Comparison of ENCODE assay signal across 15 cellular contexts in genomic region chr3:183318846-183319770, GRCh38.
DNase-seq lines count a peak whose midpoint lies in the region; ATAC-seq lines count a peak whose summit lies in the region.
"Had no signal": no experiment of that assay in that cellular context is flagged by ENCODE, and none has a peak within 500 bp of the region (broad histone marks: within the 10 kb centered on the region; RNA-seq: fewer than 3 reads in every experiment).

No MANE protein-coding gene starts in this region.

- H2BK12ac ChIP-seq in trophoblast cell (ENCODE audit: low read length): no peak overlapping the region

- H3K79me1 ChIP-seq in trophoblast cell (ENCODE audit: low read length): peaks cover 2% of the 10 kb centered on the region

- H3K9me3 Mint-ChIP-seq in activated naive CD4-positive, alpha-beta T cell treated with anti-CD3 and anti-CD28 coated beads, Interleukin-2, amount 50 U/mL, for 24 hours: no peaks in the 10 kb centered on the region
- no peaks in the 10 kb centered on the region for H3K9me3 Mint-ChIP-seq in activated CD8-positive, alpha-beta T cell treated with anti-CD3 and anti-CD28 coated beads, Interleukin-2, amount 10 ng/mL, durations not matched to agents 7 days and 5 days (ENCODE audit: insufficient read depth)

- H4K12ac ChIP-seq in trophoblast cell (ENCODE audit: low read depth, low read length): no peak overlapping the region

- no peak overlapping the region for H2AK5ac ChIP-seq in trophoblast cell (ENCODE audit: low read length)

- H3K4me3 Mint-ChIP-seq in activated naive CD4-positive, alpha-beta T cell treated with anti-CD3 and anti-CD28 coated beads, Interleukin-2, amount 50 U/mL, for 24 hours: peak overlapping the region; percentile 40
- H3K4me3 Mint-ChIP-seq in activated CD8-positive, alpha-beta T cell treated with anti-CD3 and anti-CD28 coated beads, Interleukin-2, amount 10 ng/mL, durations not matched to agents 7 days and 5 days: no peak overlapping the region

- peak overlapping the region; percentile 7 for H3K27ac Mint-ChIP-seq in activated naive CD4-positive, alpha-beta T cell treated with anti-CD3 and anti-CD28 coated beads, Interleukin-2, amount 50 U/mL, for 24 hours
- H3K27ac Mint-ChIP-seq in activated CD8-positive, alpha-beta T cell treated with anti-CD3 and anti-CD28 coated beads, Interleukin-2, amount 10 ng/mL, durations not matched to agents 7 days and 5 days: peak overlapping the region; percentile 27

- H3K36me3 Mint-ChIP-seq in activated naive CD4-positive, alpha-beta T cell treated with anti-CD3 and anti-CD28 coated beads, Interleukin-2, amount 50 U/mL, for 24 hours: no peaks in the 10 kb centered on the region
- peaks cover 6% of the 10 kb centered on the region for H3K36me3 Mint-ChIP-seq in activated CD8-positive, alpha-beta T cell treated with anti-CD3 and anti-CD28 coated beads, Interleukin-2, amount 10 ng/mL, durations not matched to agents 7 days and 5 days (ENCODE audit: low read depth)

- H3K9me3 ChIP-seq in trophoblast cell (ENCODE audit: insufficient read depth, low read depth, low read length): no peaks in the 10 kb centered on the region
- H3K9me3 ChIP-seq: thoracic aorta had no signal

- no peak for DNase-seq in activated naive CD4-positive, alpha-beta T cell treated with Interleukin-2 at 50 U/mL for 16 hours
- peak; percentile 47 for DNase-seq in HCEC 1CT
- peak; percentile 28 for DNase-seq in activated CD8-positive, alpha-beta T cell treated with anti-CD3 and anti-CD28 coated beads, Interleukin-2, amount 10 ng/mL, durations not matched to agents 7 days and 5 days
- peak; percentile 64 to 86 for DNase-seq in trophoblast cell
- DNase-seq in NCI-H226: no peak
- no peak for DNase-seq in retina
- no peak for DNase-seq in OCI-M1 (lab: John Stamatoyannopoulos, UW)
- DNase-seq: activated effector memory CD4-positive, alpha-beta T cell treated with anti-CD3 and anti-CD28 coated beads, Interleukin-2, amount 50 U/mL, for 16 hours; DMS79; left ventricle myocardium superior; NCI-H1930 had no signal

- H3K9ac ChIP-seq in trophoblast cell (ENCODE audit: low read length): no peak overlapping the region

- no peaks in the 10 kb centered on the region for H3K27me3 Mint-ChIP-seq in activated naive CD4-positive, alpha-beta T cell treated with anti-CD3 and anti-CD28 coated beads, Interleukin-2, amount 50 U/mL, for 24 hours
- no peaks in the 10 kb centered on the region for H3K27me3 Mint-ChIP-seq in activated CD8-positive, alpha-beta T cell treated with anti-CD3 and anti-CD28 coated beads, Interleukin-2, amount 10 ng/mL, durations not matched to agents 7 days and 5 days (ENCODE audit: low read depth)

- H3K27me3 ChIP-seq in trophoblast cell (ENCODE audit: insufficient read depth, low read length): no peaks in the 10 kb centered on the region

- H3K18ac ChIP-seq in trophoblast cell (ENCODE audit: low read length): no peak overlapping the region

- peaks cover 4 to 7% of the 10 kb centered on the region in 2 experiments for H3K4me1 ChIP-seq in trophoblast cell (ENCODE audit: control insufficient read depth in 1 of 2, insufficient read depth in 2 of 2, low read length in 2 of 2)

- no peak overlapping the region for H4K8ac ChIP-seq in trophoblast cell (ENCODE audit: low read depth, low read length)

- H3K4me1 Mint-ChIP-seq in activated naive CD4-positive, alpha-beta T cell treated with anti-CD3 and anti-CD28 coated beads, Interleukin-2, amount 50 U/mL, for 24 hours: peaks cover 24% of the 10 kb centered on the region
- peaks cover 19% of the 10 kb centered on the region for H3K4me1 Mint-ChIP-seq in activated CD8-positive, alpha-beta T cell treated with anti-CD3 and anti-CD28 coated beads, Interleukin-2, amount 10 ng/mL, durations not matched to agents 7 days and 5 days (ENCODE audit: low read depth)

- no peak overlapping the region for H3K4me2 ChIP-seq in trophoblast cell (ENCODE audit: low read length)

- H3K79me2 ChIP-seq in trophoblast cell (ENCODE audit: control insufficient read depth, insufficient read depth, low read length, poor library complexity): no peaks in the 10 kb centered on the region

- POLR2A ChIA-PET in activated CD8-positive, alpha-beta T cell treated with anti-CD3 and anti-CD28 coated beads, Interleukin-2, amount 10 ng/mL, durations not matched to agents 7 days and 5 days (lab: Charles Lee): interaction anchor here (0.9 kb wide), 1 partner anchor 54 kb away, joined by 3 read pairs; no protein-coding TSS in a partner anchor

- H3K4ac ChIP-seq in trophoblast cell (ENCODE audit: low read depth, low read length): no peak overlapping the region

- H3K36me3 ChIP-seq in trophoblast cell (ENCODE audit: control insufficient read depth in 1 of 2, insufficient read depth in 2 of 2, low read length in 2 of 2): no peaks in the 10 kb centered on the region
- H3K36me3 ChIP-seq: thoracic aorta had no signal

- ATAC-seq in activated CD8-positive, alpha-beta T cell treated with anti-CD3 and anti-CD28 coated beads, Interleukin-2, amount 10 ng/mL, durations not matched to agents 7 days and 5 days: peak; percentile 60
- ATAC-seq: left ventricle myocardium superior, Right ventricle myocardium inferior had no signal

- no peak overlapping the region for H3K23ac ChIP-seq in trophoblast cell (ENCODE audit: low read length)

- no peak overlapping the region for H3K27ac ChIP-seq in trophoblast cell (ENCODE audit: low read depth, low read length)
- H3K27ac ChIP-seq: thoracic aorta, VCaP had no signal

- no peak overlapping the region for H4K91ac ChIP-seq in trophoblast cell (ENCODE audit: low read depth, low read length)

- H3K14ac ChIP-seq in trophoblast cell (ENCODE audit: low read length): no peak overlapping the region

- H2BK5ac ChIP-seq in trophoblast cell (ENCODE audit: low read depth, low read length, poor library complexity): no peak overlapping the region

- WGBS in trophoblast cell (ENCODE audit: extremely low coverage, insufficient coverage, insufficient read length): no CpG with 5 or more reads among the region's 5 CpGs

- H2AFZ ChIP-seq in trophoblast cell (ENCODE audit: insufficient read depth, low read length, poor library complexity): no peak overlapping the region

- CTCF ChIA-PET in activated CD8-positive, alpha-beta T cell treated with anti-CD3 and anti-CD28 coated beads, Interleukin-2, amount 10 ng/mL, durations not matched to agents 7 days and 5 days (lab: Charles Lee): interaction anchor here (1.0 to 2.1 kb wide), 5 partner anchors 17 to 565 kb away, joined by 3 to 6 read pairs (median 3); partner anchors contain the start of gene PARL

- H3K4me3 ChIP-seq in trophoblast cell (ENCODE audit: low read depth, low read length): no peak overlapping the region
- H3K4me3 ChIP-seq: thoracic aorta had no signal

- H2BK120ac ChIP-seq in trophoblast cell (ENCODE audit: insufficient read depth, low read length, poor library complexity): no peak overlapping the region

Comparison
In these comparisons a context has a peak if more than half of its experiments do, and no peak if none do; other contexts are left out.
1. DNase-seq: peak in HCEC 1CT (single experiment), activated CD8-positive, alpha-beta T cell treated with anti-CD3 and anti-CD28 coated beads, Interleukin-2, amount 10 ng/mL, durations not matched to agents 7 days and 5 days (single experiment) and trophoblast cell (2 of 2); none in activated naive CD4-positive, alpha-beta T cell treated with Interleukin-2 at 50 U/mL for 16 hours (single experiment), NCI-H226 (single experiment), retina (single experiment) and OCI-M1 (single experiment).